5 cellular contexts compared by ENCODE assay signal in the genomic region with DNA sequence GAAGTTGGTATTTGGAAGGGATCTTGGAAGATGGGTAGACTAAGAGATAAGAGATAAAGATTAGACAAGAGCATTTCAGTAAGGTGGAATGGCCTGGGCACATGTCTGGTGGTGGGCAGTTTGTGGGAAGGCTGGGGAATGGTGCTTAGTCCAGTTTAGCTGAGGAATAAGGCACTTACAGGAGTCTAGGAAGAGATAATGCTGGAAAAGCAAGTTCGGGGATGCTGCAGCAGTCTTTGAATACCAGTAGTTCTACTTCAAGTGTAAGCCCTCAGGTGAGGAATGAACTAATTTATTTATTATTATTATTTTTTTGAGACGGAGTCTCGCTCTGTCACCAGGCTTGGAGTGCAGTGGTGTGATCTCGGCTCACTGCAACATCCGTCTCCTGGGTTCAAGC. TPM values are rescaled to one million over a fixed set of nuclear protein-coding genes. Genes with fewer than 3 reads are reported as not detected.
"Had no signal": no experiment of that assay in that cellular context is flagged by ENCODE, and none has a peak within 500 bp of the region (broad histone marks: within the 10 kb centered on the region; RNA-seq: fewer than 3 reads in every experiment).

No MANE protein-coding gene starts in this region.

RNA-seq across cellular contexts. Expression of a gene that starts 22.6 kb away (rescaled TPM):
- total RNA-seq: bronchial epithelial cell; cardiac muscle cell; T-helper 1 cell treated with Interleukin-12 subunit alpha and Interleukin-12 subunit beta and Interleukin-4 antibody, amounts not matched to agents 30 ng/mL and 1 ng/mL, for 36 hours; T-helper 2 cell treated with Interferon-gamma antibody and Interleukin-4, amounts not matched to agents 100 ng/mL and 5 ng/mL, for 36 hours had no signal
- polyA plus RNA-seq: aorta had no signal
